ENCODE assay signal across 9 cellular contexts in the genomic region with DNA sequence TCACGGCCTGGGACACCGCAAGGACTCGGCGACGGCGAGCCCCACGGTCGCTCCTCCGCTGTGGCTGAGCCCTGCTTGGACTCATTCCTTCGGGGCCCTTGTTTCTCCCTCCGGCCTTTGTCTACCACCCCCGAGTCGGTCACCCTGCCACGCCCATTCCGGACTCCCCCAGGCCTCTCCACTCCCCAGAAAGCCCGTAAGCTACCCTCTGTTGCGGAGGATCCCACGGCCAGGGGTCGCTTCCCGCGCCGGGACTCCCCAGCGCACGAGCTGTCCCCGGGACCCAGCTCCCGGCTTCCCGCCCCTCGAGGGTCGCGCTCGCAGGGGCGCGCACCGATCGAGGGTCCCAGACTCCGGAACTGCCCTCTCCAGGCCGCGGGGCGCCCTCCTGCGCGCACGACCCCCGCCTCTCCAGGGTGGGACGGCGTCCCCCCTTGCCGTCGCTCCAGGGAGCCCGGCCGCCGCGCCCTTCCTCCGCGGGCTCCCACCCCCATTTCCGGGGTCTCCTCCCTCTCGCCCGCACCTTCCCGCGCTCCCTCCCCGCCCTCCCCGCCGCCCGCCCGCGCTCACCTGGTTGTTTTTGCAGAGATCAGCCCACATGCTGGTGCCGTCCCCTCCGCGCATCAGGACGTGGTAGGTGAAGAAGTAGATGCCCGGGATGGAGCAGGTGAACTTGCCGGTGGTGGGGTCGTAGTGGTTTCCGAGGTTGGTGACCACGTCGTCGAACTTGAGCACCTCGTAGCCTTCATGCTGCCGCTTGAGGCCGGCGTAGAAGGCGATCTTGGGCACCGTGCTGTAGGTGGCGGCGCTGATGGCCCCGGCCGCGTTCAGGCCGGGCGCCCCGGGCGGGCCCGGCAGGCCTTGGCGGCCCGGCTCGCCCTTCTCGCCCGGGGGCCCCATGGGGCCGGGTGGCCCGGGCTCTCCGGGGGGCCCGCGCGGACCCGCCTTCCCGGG. TPM values are rescaled to one million over a fixed set of nuclear protein-coding genes. Genes with fewer than 3 reads are reported as not detected.
A peak's percentile ranks its signal among the peaks of the same experiment; 100 is the strongest.
DNase-seq lines count a peak whose midpoint lies in the region; ATAC-seq and TF ChIP-seq lines count a peak whose summit lies in the region.
"Had no signal": no experiment of that assay in that cellular context is flagged by ENCODE, and none has a peak within 500 bp of the region (broad histone marks: within the 10 kb centered on the region; RNA-seq: fewer than 3 reads in every experiment).

No MANE protein-coding gene starts in this region.

- TF ChIP-seq CTCF in HFFc6 (IDR thresholded peaks at IDR 0.05) = no peak
- TF ChIP-seq CTCF in activated B cell treated with CpG ODN at 0.5 μM for 24 hours (IDR thresholded peaks at IDR 0.05) = no peak
- TF ChIP-seq CTCF in tibial artery (IDR thresholded peaks at IDR 0.05) = no peak

- H3K27ac ChIP-seq in iPS-20b (ENCODE audit: low read length) = no peak overlapping the region
- H3K27ac ChIP-seq in tibial artery = no peak overlapping the region

- H3K27me3 Mint-ChIP-seq in HFFc6 (ENCODE audit: insufficient read depth) = peaks cover 40% of the 10 kb centered on the region
- H3K27me3 Mint-ChIP-seq in activated B cell treated with CpG ODN at 0.5 μM for 24 hours = peaks cover 29% of the 10 kb centered on the region

- intact Hi-C loops in activated B cell treated with CpG ODN at 0.5 μM for 24 hours (cut with micrococcal nuclease) (no loop called here), tibial artery (cut with DNase I; ENCODE audit: low total_unique reads) (no loop called here)

- peaks cover 9% of the 10 kb centered on the region; the same call in 1 of the 2 replicates for H3K4me1 ChIP-seq in iPS-20b (ENCODE audit: insufficient read depth, low read length)
- peaks cover 0 to 27% (median 20%) of the 10 kb centered on the region in 4 donors for H3K4me1 ChIP-seq in tibial artery

- peak overlapping the region; percentile 72 for H3K4me3 ChIP-seq in iPS-20b (ENCODE audit: low read length)
- H3K4me3 ChIP-seq in tibial artery = peak overlapping the region; percentile 49 to 58

- H3K9me3 Mint-ChIP-seq in HFFc6 (no peaks in the 10 kb centered on the region), activated B cell treated with CpG ODN at 0.5 μM for 24 hours (no peaks in the 10 kb centered on the region)

- H3K27ac Mint-ChIP-seq in HFFc6 (no peak overlapping the region), activated B cell treated with CpG ODN at 0.5 μM for 24 hours (no peak overlapping the region)

- H3K36me3 ChIP-seq in iPS-20b (ENCODE audit: insufficient read depth, low read depth, low read length) = no peaks in the 10 kb centered on the region
- no peaks in the 10 kb centered on the region for H3K36me3 ChIP-seq in tibial artery

- H3K9ac ChIP-seq in iPS-20b (ENCODE audit: low read depth, low read length) = peak overlapping the region; percentile 51; the same call in 1 of the 2 replicates

- 0 out of 2 replicates have a peak, but pooled peaks cover 3% of the 10 kb centered on the region for H3K36me3 Mint-ChIP-seq in HFFc6 (ENCODE audit: low read depth)
- no peaks in the 10 kb centered on the region for H3K36me3 Mint-ChIP-seq in activated B cell treated with CpG ODN at 0.5 μM for 24 hours (ENCODE audit: low read depth)

- H3K9me3 ChIP-seq in iPS-20b (ENCODE audit: insufficient read depth, low read depth, low read length) (no peaks in the 10 kb centered on the region), tibial artery (no peaks in the 10 kb centered on the region)

- peak; percentile 60 for DNase-seq in NCI-H748 (lab: John Stamatoyannopoulos, UW; ENCODE audit: unreplicated experiment)
- DNase-seq in NCI-H748 treated with DMSO at 0.1 percent for 48 hours (lab: John Stamatoyannopoulos, UW) = no peak
- no peak for DNase-seq in HFFc6
- DNase-seq in activated B cell treated with CpG ODN at 0.5 μM for 24 hours = no peak
- DNase-seq in tibial artery = no peak
- no peak for DNase-seq in OCI-M2 (lab: John Stamatoyannopoulos, UW; ENCODE audit: unreplicated experiment)
- DNase-seq in foreskin melanocyte = no peak

- peaks cover 80% of the 10 kb centered on the region for H3K27me3 ChIP-seq in iPS-20b (ENCODE audit: insufficient read depth, low read length)
- H3K27me3 ChIP-seq in tibial artery = peaks cover 0 to 36% of the 10 kb centered on the region in 2 donors

- CTCF ChIA-PET in activated B cell treated with CpG ODN at 0.5 μM for 24 hours (lab: Charles Lee) = no interaction called here

- POLR2A ChIA-PET in activated B cell treated with CpG ODN at 0.5 μM for 24 hours (lab: Charles Lee) = no interaction called here

- H3K4me1 Mint-ChIP-seq in HFFc6 (ENCODE audit: low read depth) (peaks cover 6% of the 10 kb centered on the region), activated B cell treated with CpG ODN at 0.5 μM for 24 hours (peaks cover 14% of the 10 kb centered on the region)

- H3K4me3 Mint-ChIP-seq in HFFc6 = peak overlapping the region; percentile 50
- peak overlapping the region; percentile 78 for H3K4me3 Mint-ChIP-seq in activated B cell treated with CpG ODN at 0.5 μM for 24 hours

- ATAC-seq in activated B cell treated with CpG ODN at 0.5 μM for 24 hours (ENCODE audit: low read depth) = no peak

RNA-seq across cellular contexts. Expression of gene C1QL3, which starts 1.5 kb away (rescaled TPM):
- not detected for total RNA-seq in HFFc6 (2021; fragmentation: NEBNext Ultra II Directional; extraction: Animal tissue kit (Norgen Biotek cat#: 25700))
- not detected in 2 replicates for total RNA-seq in activated B cell treated with CpG ODN at 0.5 μM for 24 hours
- total RNA-seq: mononuclear cell had no signal
